ENCODE assay signal across 15 cellular contexts in the genomic region with DNA sequence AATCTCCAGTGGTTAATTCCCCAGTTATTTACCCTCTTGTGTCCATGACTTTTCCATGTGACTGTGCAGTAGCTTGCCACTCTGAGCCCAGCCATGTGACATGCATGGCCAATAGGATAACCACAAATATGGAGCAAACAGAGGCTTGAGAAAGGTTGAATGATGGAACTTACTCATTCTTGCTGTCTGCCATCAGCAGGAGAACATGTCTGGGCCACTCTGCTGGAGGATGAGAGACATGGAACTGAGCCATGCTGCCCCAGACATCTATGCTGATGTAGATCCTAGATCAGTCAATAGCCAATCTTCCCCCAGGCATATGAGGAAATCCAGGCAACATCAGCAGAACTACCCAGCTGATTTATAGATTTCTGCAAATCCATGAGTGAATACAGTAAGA.
DNase-seq lines count a peak whose midpoint lies in the region; ATAC-seq and TF ChIP-seq lines count a peak whose summit lies in the region.
"Had no signal": no experiment of that assay in that cellular context is flagged by ENCODE, and none has a peak within 500 bp of the region (broad histone marks: within the 10 kb centered on the region; RNA-seq: fewer than 3 reads in every experiment).

No MANE protein-coding gene starts in this region.

- H3K4me3 ChIP-seq in mammary epithelial cell (replicated peaks in 1 of 3; ENCODE audit: insufficient read depth in 1 of 3, low read depth in 2 of 3, low read length in 3 of 3), result no peak overlapping the region

- H3K4me3 Mint-ChIP-seq in stimulated activated naive CD8-positive, alpha-beta T cell treated with anti-CD3 and anti-CD28 coated beads, Interleukin-15, amount 100 ng/mL, for 72 hours, result no peak overlapping the region
- H3K4me3 Mint-ChIP-seq in stimulated activated memory B cell treated with anti-CD40 and anti-IgM and Interleukin-4, amounts not matched to agents 10 μg/mL and 1 μg/mL and 100 μg/mL, for 72 hours, result no peak overlapping the region
- H3K4me3 Mint-ChIP-seq: CD14-positive monocyte; CD8-positive, alpha-beta T cell had no signal

- in situ Hi-C loops in mammary epithelial cell (cut with MboI; ENCODE audit: low sequenced_read_pairs in 2 of 2), result no loop called here

- H2AFZ ChIP-seq in mammary epithelial cell (ENCODE audit: low read depth, low read length), result no peak overlapping the region

- CTCF ChIA-PET in mammary epithelial cell (lab: Charles Lee; ENCODE audit: low non-redundant PET), result no interaction called here

- H3K9me3 ChIP-seq in mammary epithelial cell (replicated peaks; ENCODE audit: insufficient read depth, low read length), result no peaks in the 10 kb centered on the region

- H3K27me3 Mint-ChIP-seq in stimulated activated naive CD8-positive, alpha-beta T cell treated with anti-CD3 and anti-CD28 coated beads, Interleukin-15, amount 100 ng/mL, for 72 hours, result no peaks in the 10 kb centered on the region
- H3K27me3 Mint-ChIP-seq in stimulated activated memory B cell treated with anti-CD40 and anti-IgM and Interleukin-4, amounts not matched to agents 10 μg/mL and 1 μg/mL and 100 μg/mL, for 72 hours, result peaks cover 3% of the 10 kb centered on the region

- BruUV-seq in mammary epithelial cell (replicated peaks; lab: Mats Ljungman, UMichigan), result no TSS peak

- no peaks in the 10 kb centered on the region for H3K4me1 Mint-ChIP-seq in stimulated activated naive CD8-positive, alpha-beta T cell treated with anti-CD3 and anti-CD28 coated beads, Interleukin-15, amount 100 ng/mL, for 72 hours
- peaks cover 23% of the 10 kb centered on the region for H3K4me1 Mint-ChIP-seq in stimulated activated memory B cell treated with anti-CD40 and anti-IgM and Interleukin-4, amounts not matched to agents 10 μg/mL and 1 μg/mL and 100 μg/mL, for 72 hours

- H3K4me2 ChIP-seq in mammary epithelial cell (ENCODE audit: insufficient read depth, low read depth, low read length), result no peak overlapping the region

- dilution Hi-C loops in mammary epithelial cell (cut with HindIII; ENCODE audit: low sequenced_read_pairs), result no loop called here

- H3K9me3 Mint-ChIP-seq in stimulated activated naive CD8-positive, alpha-beta T cell treated with anti-CD3 and anti-CD28 coated beads, Interleukin-15, amount 100 ng/mL, for 72 hours, result no peaks in the 10 kb centered on the region
- H3K9me3 Mint-ChIP-seq in stimulated activated memory B cell treated with anti-CD40 and anti-IgM and Interleukin-4, amounts not matched to agents 10 μg/mL and 1 μg/mL and 100 μg/mL, for 72 hours, result no peaks in the 10 kb centered on the region
- H3K9me3 Mint-ChIP-seq: CD8-positive, alpha-beta T cell had no signal

- DNase-seq in stimulated activated naive CD8-positive, alpha-beta T cell treated with anti-CD3 and anti-CD28 coated beads, Interleukin-15, amount 100 ng/mL, for 72 hours, result no peak
- no peak for DNase-seq in stimulated activated naive CD8-positive, alpha-beta T cell treated with anti-CD3 and anti-CD28 coated beads, Interleukin-15, Interleukin-2, amounts not matched to agents 100 U/mL and 50 U/mL, for 24 hours
- peak; percentile 15 for DNase-seq in mammary epithelial cell
- no peak for DNase-seq in KG1 (lab: John Stamatoyannopoulos, UW)
- DNase-seq in stimulated activated CD4-positive, alpha-beta T cell treated with anti-CD3 and anti-CD28 coated beads, Interleukin-12 subunit alpha, Interleukin-12 subunit beta, amount 100 ng/mL, for 4 hours, result no peak
- DNase-seq: CD8-positive, alpha-beta T cell; COR-L47; DMS153; DND-41; GF-D8 had no signal

- no peaks in the 10 kb centered on the region for H3K36me3 ChIP-seq in mammary epithelial cell (ENCODE audit: insufficient read depth, low read length)

- no peaks in the 10 kb centered on the region for H3K36me3 Mint-ChIP-seq in stimulated activated memory B cell treated with anti-CD40 and anti-IgM and Interleukin-4, amounts not matched to agents 10 μg/mL and 1 μg/mL and 100 μg/mL, for 72 hours
- H3K36me3 Mint-ChIP-seq: CD14-positive monocyte; CD8-positive, alpha-beta T cell had no signal

- TF ChIP-seq CTCF in mammary epithelial cell (conservative IDR thresholded peaks at IDR 0.05 in 1 of 2, IDR thresholded peaks at IDR 0.05 in 1 of 2; ENCODE audit: extremely low read depth in 1 of 2, insufficient read depth in 1 of 2, low read depth in 1 of 2, low read length in 2 of 2), result no peak

- no peak overlapping the region for H3K27ac Mint-ChIP-seq in stimulated activated naive CD8-positive, alpha-beta T cell treated with anti-CD3 and anti-CD28 coated beads, Interleukin-15, amount 100 ng/mL, for 72 hours
- peak overlapping the region; percentile 37 for H3K27ac Mint-ChIP-seq in stimulated activated memory B cell treated with anti-CD40 and anti-IgM and Interleukin-4, amounts not matched to agents 10 μg/mL and 1 μg/mL and 100 μg/mL, for 72 hours
- H3K27ac Mint-ChIP-seq: CD14-positive monocyte; CD8-positive, alpha-beta T cell had no signal

- ATAC-seq in stimulated activated naive CD8-positive, alpha-beta T cell treated with anti-CD3 and anti-CD28 coated beads, Interleukin-15, amount 100 ng/mL, for 72 hours, result peak; percentile 33
- no peak for ATAC-seq in stimulated activated naive CD8-positive, alpha-beta T cell treated with anti-CD3 and anti-CD28 coated beads, Interleukin-15, Interleukin-2, amounts not matched to agents 100 U/mL and 50 U/mL, for 24 hours
- ATAC-seq in esophagus mucosa (peak; percentile 35), HG03378 (IDR thresholded peaks at IDR 0.05; ENCODE audit: unreplicated experiment) (no peak)
- no peak for ATAC-seq in stimulated activated memory B cell treated with anti-CD40 and anti-IgM and Interleukin-4, amounts not matched to agents 10 μg/mL and 1 μg/mL and 100 μg/mL, for 72 hours
- ATAC-seq: CD8-positive, alpha-beta T cell; HCT116 had no signal

- H3K27me3 ChIP-seq in mammary epithelial cell (ENCODE audit: insufficient read depth, low read length), result no peaks in the 10 kb centered on the region

- H3K4me1 ChIP-seq in mammary epithelial cell (ENCODE audit: insufficient read depth, low read length), result peaks cover 9% of the 10 kb centered on the region

- intact Hi-C loops in mammary epithelial cell (cut with micrococcal nuclease), result no loop called here

- no peak overlapping the region for H3K9ac ChIP-seq in mammary epithelial cell (ENCODE audit: insufficient read depth, low read length)

- no peaks in the 10 kb centered on the region for H3K79me2 ChIP-seq in mammary epithelial cell (ENCODE audit: insufficient read depth, low read length)

- H3K27ac ChIP-seq in mammary epithelial cell (ENCODE audit: insufficient read depth, low read depth, low read length), result no peak overlapping the region

- H4K20me1 ChIP-seq in mammary epithelial cell (ENCODE audit: insufficient read depth, low read length), result no peaks in the 10 kb centered on the region

Comparison
In these comparisons a context has a peak if more than half of its experiments do, and no peak if none do; other contexts are left out.
1. ATAC-seq: peak in stimulated activated naive CD8-positive, alpha-beta T cell treated with anti-CD3 and anti-CD28 coated beads, Interleukin-15, amount 100 ng/mL, for 72 hours (single experiment) and esophagus mucosa (single experiment); none in stimulated activated naive CD8-positive, alpha-beta T cell treated with anti-CD3 and anti-CD28 coated beads, Interleukin-15, Interleukin-2, amounts not matched to agents 100 U/mL and 50 U/mL, for 24 hours (single experiment), stimulated activated memory B cell treated with anti-CD40 and anti-IgM and Interleukin-4, amounts not matched to agents 10 μg/mL and 1 μg/mL and 100 μg/mL, for 72 hours (single experiment) and HG03378 (single experiment).